In the genomic region with DNA sequence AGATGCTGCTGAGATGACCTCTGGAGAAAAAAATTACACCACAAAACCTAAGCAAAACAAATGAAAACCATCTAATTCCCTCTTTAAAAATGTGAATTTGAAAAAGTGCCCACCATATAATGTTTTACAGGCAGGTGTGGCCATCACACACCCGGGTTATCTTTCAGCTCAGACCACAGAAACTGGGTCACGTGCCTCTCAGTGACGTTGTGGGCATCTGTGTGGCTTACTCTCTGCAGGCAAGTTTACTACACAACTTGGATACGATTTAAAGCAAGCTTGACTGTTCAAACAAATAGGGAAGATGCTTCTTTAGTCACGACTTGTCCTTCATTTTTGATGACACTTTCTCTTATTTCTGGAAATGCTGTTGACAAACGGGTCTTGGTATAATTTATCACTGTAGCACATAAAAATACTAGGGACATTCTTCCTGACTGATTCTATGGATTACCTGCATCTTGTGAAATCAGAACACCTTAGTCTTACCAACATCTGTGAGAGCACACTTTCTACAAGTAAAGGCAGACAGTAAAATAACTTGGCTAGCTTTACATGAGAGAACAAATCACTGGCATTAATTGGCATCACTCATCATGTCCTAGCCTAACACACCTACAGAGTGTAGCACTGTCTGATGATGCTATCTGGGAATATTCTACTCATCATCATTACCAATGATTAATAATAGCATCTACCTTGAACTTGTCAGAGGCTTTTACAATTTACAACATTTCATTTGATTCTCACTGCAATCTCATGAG, we compare ENCODE assay signal across 8 cellular contexts.
DNase-seq lines count a peak whose midpoint lies in the region; ATAC-seq and TF ChIP-seq lines count a peak whose summit lies in the region.

No MANE protein-coding gene starts in this region.

- no peaks in the 10 kb centered on the region for H3K9me3 ChIP-seq in CD4-positive, alpha-beta T cell (ENCODE audit: control insufficient read depth, low read length)

- TF ChIP-seq CTCF in CD4-positive, alpha-beta T cell (IDR thresholded peaks at IDR 0.05): no peak

- DNase-seq in CD4-positive, alpha-beta T cell: peak; percentile 21 to 57 (median 42)
- DNase-seq in HT1080 (ENCODE audit: low read depth) (peak; percentile 24), UCSD-AML1 (lab: John Stamatoyannopoulos, UW; ENCODE audit: unreplicated experiment) (no peak), C1 segment of cervical spinal cord (lab: John Stamatoyannopoulos, UW) (no peak), midbrain (lab: John Stamatoyannopoulos, UW) (no peak)
- DNase-seq in activated T-cell treated with anti-CD3 and anti-CD28 coated beads, Interleukin-2, amount 50 U/mL, for 24 hours: peak; percentile 49
- DNase-seq in stimulated activated CD8-positive, alpha-beta memory T cell treated with anti-CD3 and anti-CD28 coated beads, Interleukin-15, amount 100 ng/mL, for 4 hours (ENCODE audit: low read depth in 2 of 2): peak; percentile 40 to 51

- H3K27me3 ChIP-seq in CD4-positive, alpha-beta T cell (ENCODE audit: control insufficient read depth, insufficient read depth, low read length): no peaks in the 10 kb centered on the region

- intact Hi-C loops in CD4-positive, alpha-beta T cell (cut with DNase I, micrococcal nuclease): loop anchor here in 1 of 2 experiments (5.0 kb wide), 1 partner anchor 48 kb away; no protein-coding TSS in a partner anchor

- peak overlapping the region; percentile 84 for H3K27ac Mint-ChIP-seq in CD4-positive, alpha-beta T cell
- H3K27ac Mint-ChIP-seq in activated T-cell treated with anti-CD3 and anti-CD28 coated beads, Interleukin-2, amount 50 U/mL, for 24 hours: peak overlapping the region; percentile 4

- ATAC-seq in CD4-positive, alpha-beta T cell (ENCODE audit: poor library complexity): peak; percentile 48
- ATAC-seq in GM21390 (IDR thresholded peaks at IDR 0.05; ENCODE audit: unreplicated experiment): peak; percentile 99

- POLR2A ChIA-PET in CD4-positive, alpha-beta T cell (lab: Charles Lee): interaction anchor here (1.9 kb wide), 1 partner anchor 23 kb away, joined by 11 read pairs; no protein-coding TSS in a partner anchor

- H3K4me1 Mint-ChIP-seq in CD4-positive, alpha-beta T cell (ENCODE audit: low read depth): peaks cover 40% of the 10 kb centered on the region
- H3K4me1 Mint-ChIP-seq in activated T-cell treated with anti-CD3 and anti-CD28 coated beads, Interleukin-2, amount 50 U/mL, for 24 hours (ENCODE audit: low read depth): peaks cover 47% of the 10 kb centered on the region

- CTCF ChIA-PET in CD4-positive, alpha-beta T cell (lab: Charles Lee): interaction anchor here (1.0 kb wide), 1 partner anchor 23 kb away, joined by 4 read pairs; no protein-coding TSS in a partner anchor

- no peaks in the 10 kb centered on the region for H3K27me3 Mint-ChIP-seq in CD4-positive, alpha-beta T cell
- no peaks in the 10 kb centered on the region for H3K27me3 Mint-ChIP-seq in activated T-cell treated with anti-CD3 and anti-CD28 coated beads, Interleukin-2, amount 50 U/mL, for 24 hours

- no peaks in the 10 kb centered on the region for H3K36me3 Mint-ChIP-seq in CD4-positive, alpha-beta T cell (ENCODE audit: low read depth)
- no peaks in the 10 kb centered on the region for H3K36me3 Mint-ChIP-seq in activated T-cell treated with anti-CD3 and anti-CD28 coated beads, Interleukin-2, amount 50 U/mL, for 24 hours (ENCODE audit: low read depth)

- no peak overlapping the region for H3K4me3 Mint-ChIP-seq in CD4-positive, alpha-beta T cell
- H3K4me3 Mint-ChIP-seq in activated T-cell treated with anti-CD3 and anti-CD28 coated beads, Interleukin-2, amount 50 U/mL, for 24 hours: no peak overlapping the region

- H3K9me3 Mint-ChIP-seq in CD4-positive, alpha-beta T cell: no peaks in the 10 kb centered on the region
- no peaks in the 10 kb centered on the region for H3K9me3 Mint-ChIP-seq in activated T-cell treated with anti-CD3 and anti-CD28 coated beads, Interleukin-2, amount 50 U/mL, for 24 hours

- no peak overlapping the region for H3K27ac ChIP-seq in CD4-positive, alpha-beta T cell (ENCODE audit: low read depth, low read length)

Comparison
In these comparisons a context has a peak if more than half of its experiments do, and no peak if none do; other contexts are left out.
1. DNase-seq: peak in CD4-positive, alpha-beta T cell (10 of 10), HT1080 (single experiment), activated T-cell treated with anti-CD3 and anti-CD28 coated beads, Interleukin-2, amount 50 U/mL, for 24 hours (single experiment) and stimulated activated CD8-positive, alpha-beta memory T cell treated with anti-CD3 and anti-CD28 coated beads, Interleukin-15, amount 100 ng/mL, for 4 hours (2 of 2); none in UCSD-AML1 (single experiment), C1 segment of cervical spinal cord (0 of 14) and midbrain (single experiment).